ENCODE assay signal across 8 cellular contexts in genomic region chrX:154749856-154750255, GRCh38. TPM values are rescaled to one million over a fixed set of nuclear protein-coding genes. Genes with fewer than 3 reads are reported as not detected.
A peak's percentile ranks its signal among the peaks of the same experiment; 100 is the strongest.
DNase-seq lines count a peak whose midpoint lies in the region; ATAC-seq and TF ChIP-seq lines count a peak whose summit lies in the region.

No MANE protein-coding gene starts in this region.

- H3K4me1 ChIP-seq in hepatocyte (ENCODE audit: insufficient read depth) = no peaks in the 10 kb centered on the region
- H3K4me1 ChIP-seq in urinary bladder (ENCODE audit: insufficient read depth) = no peaks in the 10 kb centered on the region

- no peak overlapping the region for H3K27ac Mint-ChIP-seq in activated naive CD4-positive, alpha-beta T cell treated with anti-CD3 and anti-CD28 coated beads for 36 hours
- peak overlapping the region; percentile 52 for H3K27ac Mint-ChIP-seq in activated CD8-positive, alpha-beta T cell treated with anti-CD3 and anti-CD28 coated beads for 36 hours

- DNase-seq in activated naive CD4-positive, alpha-beta T cell treated with anti-CD3 and anti-CD28 coated beads for 36 hours = no peak
- DNase-seq in activated naive CD4-positive, alpha-beta T cell (lab: John Stamatoyannopoulos, UW) = no peak
- DNase-seq in activated CD8-positive, alpha-beta T cell treated with anti-CD3 and anti-CD28 coated beads for 36 hours = no peak
- no peak for DNase-seq in hepatocyte (ENCODE audit: low spot score)
- no peak for DNase-seq in KG1 (lab: John Stamatoyannopoulos, UW)
- no peak for DNase-seq in NCI-H774 (lab: John Stamatoyannopoulos, UW)

- no peak overlapping the region for H3K27ac ChIP-seq in hepatocyte
- no peak overlapping the region for H3K27ac ChIP-seq in urinary bladder (ENCODE audit: low read depth)

- TF ChIP-seq CTCF in activated CD8-positive, alpha-beta T cell treated with anti-CD3 and anti-CD28 coated beads for 36 hours (IDR thresholded peaks at IDR 0.05) = no peak
- no peak for TF ChIP-seq CTCF in hepatocyte (IDR thresholded peaks at IDR 0.05; ENCODE audit: poor library complexity)

- intact Hi-C loops in activated naive CD4-positive, alpha-beta T cell treated with anti-CD3 and anti-CD28 coated beads for 36 hours (cut with micrococcal nuclease) = loop anchor here (2.0 kb wide), 1 partner anchor 15 kb away; no protein-coding TSS in a partner anchor
- intact Hi-C loops in activated CD8-positive, alpha-beta T cell treated with anti-CD3 and anti-CD28 coated beads for 36 hours (cut with micrococcal nuclease) = no loop called here

- no peaks in the 10 kb centered on the region for H3K9me2 ChIP-seq in hepatocyte (replicated peaks; ENCODE audit: insufficient read depth)

- peaks cover 1% of the 10 kb centered on the region for H3K9me3 Mint-ChIP-seq in activated naive CD4-positive, alpha-beta T cell treated with anti-CD3 and anti-CD28 coated beads for 36 hours
- no peaks in the 10 kb centered on the region for H3K9me3 Mint-ChIP-seq in activated CD8-positive, alpha-beta T cell treated with anti-CD3 and anti-CD28 coated beads for 36 hours

- peak overlapping the region; percentile 74 for H3K4me2 ChIP-seq in hepatocyte

- no peaks in the 10 kb centered on the region for H4K20me1 ChIP-seq in hepatocyte (ENCODE audit: insufficient read depth, poor library complexity, severe bottlenecking)

- H2AFZ ChIP-seq in hepatocyte = peak overlapping the region; percentile 45

- peak overlapping the region; percentile 70 for H3K4me3 Mint-ChIP-seq in activated naive CD4-positive, alpha-beta T cell treated with anti-CD3 and anti-CD28 coated beads for 36 hours
- peak overlapping the region; percentile 74 for H3K4me3 Mint-ChIP-seq in activated CD8-positive, alpha-beta T cell treated with anti-CD3 and anti-CD28 coated beads for 36 hours

- 67% methylated on average over 6 of the region's 6 CpGs for WGBS in hepatocyte (ENCODE audit: low lambda C conversion rate, missing lambda C conversion rate)
- 22% methylated on average over 6 of the region's 6 CpGs for WGBS in urinary bladder

- peaks cover 30% of the 10 kb centered on the region for H3K27me3 ChIP-seq in hepatocyte

- H3K4me3 ChIP-seq in hepatocyte (no peak overlapping the region), urinary bladder (ENCODE audit: low read depth, low read length) (peak overlapping the region; percentile 59)

- H3K79me2 ChIP-seq in hepatocyte = no peaks in the 10 kb centered on the region

- CTCF ChIA-PET in activated naive CD4-positive, alpha-beta T cell treated with anti-CD3 and anti-CD28 coated beads for 36 hours (lab: Charles Lee) = interaction anchor here (0.8 to 4.9 kb wide), 6 partner anchors 12 to 55 kb away, joined by 3 to 36 read pairs (median 10); partner anchors contain the start of gene DKC1
- CTCF ChIA-PET in activated CD8-positive, alpha-beta T cell treated with anti-CD3 and anti-CD28 coated beads for 36 hours (lab: Charles Lee) = interaction anchor here (1.0 to 5.8 kb wide), 10 partner anchors 9 to 201 kb away, joined by 3 to 70 read pairs (median 14); partner anchors contain the start of gene DKC1

- ATAC-seq in activated CD8-positive, alpha-beta T cell treated with anti-CD3 and anti-CD28 coated beads for 36 hours = no peak
- no peak for ATAC-seq in GM19324 (IDR thresholded peaks at IDR 0.05; ENCODE audit: low FRiP score, unreplicated experiment)

- no peaks in the 10 kb centered on the region for H3K36me3 Mint-ChIP-seq in activated naive CD4-positive, alpha-beta T cell treated with anti-CD3 and anti-CD28 coated beads for 36 hours (ENCODE audit: low read depth)
- H3K36me3 Mint-ChIP-seq in activated CD8-positive, alpha-beta T cell treated with anti-CD3 and anti-CD28 coated beads for 36 hours (ENCODE audit: low read depth) = peaks cover 3% of the 10 kb centered on the region

- no peaks in the 10 kb centered on the region for H3K36me3 ChIP-seq in hepatocyte (replicated peaks; ENCODE audit: insufficient read depth, low read depth)
- H3K36me3 ChIP-seq in urinary bladder (ENCODE audit: insufficient read depth) = no peaks in the 10 kb centered on the region

- no peaks in the 10 kb centered on the region for H3K9me3 ChIP-seq in hepatocyte (ENCODE audit: low read depth)

- no peaks in the 10 kb centered on the region for H3K27me3 Mint-ChIP-seq in activated naive CD4-positive, alpha-beta T cell treated with anti-CD3 and anti-CD28 coated beads for 36 hours (ENCODE audit: low read depth)
- no peaks in the 10 kb centered on the region for H3K27me3 Mint-ChIP-seq in activated CD8-positive, alpha-beta T cell treated with anti-CD3 and anti-CD28 coated beads for 36 hours

- POLR2A ChIA-PET in activated CD8-positive, alpha-beta T cell treated with anti-CD3 and anti-CD28 coated beads for 36 hours (lab: Charles Lee) = interaction anchor here (0.6 to 1.5 kb wide), 2 partner anchors 12 to 24 kb away, joined by 3 to 12 read pairs; partner anchors contain the start of gene DKC1

- H3K4me1 Mint-ChIP-seq in activated naive CD4-positive, alpha-beta T cell treated with anti-CD3 and anti-CD28 coated beads for 36 hours (ENCODE audit: low read depth) = peaks cover 15% of the 10 kb centered on the region
- H3K4me1 Mint-ChIP-seq in activated CD8-positive, alpha-beta T cell treated with anti-CD3 and anti-CD28 coated beads for 36 hours (ENCODE audit: low read depth) = peaks cover 26% of the 10 kb centered on the region

RNA-seq across cellular contexts. Expression of gene GAB3, which starts 1.0 kb away (rescaled TPM):
- total RNA-seq in activated naive CD4-positive, alpha-beta T cell treated with anti-CD3 and anti-CD28 coated beads for 36 hours = 1 to 10 TPM; 1.0 to 1.4 TPM
- 1 to 10 TPM; 3.9 to 5.0 TPM for total RNA-seq in activated CD8-positive, alpha-beta T cell treated with anti-CD3 and anti-CD28 coated beads for 36 hours
- total RNA-seq in hepatocyte = 0.44 and 0.50 TPM in 2 replicates
- polyA plus RNA-seq in hepatocyte = 0.21 and 0.50 TPM in 2 replicates
- total RNA-seq in urinary bladder = 8.0 TPM
- 2.2 TPM for polyA plus RNA-seq in urinary bladder

RNA-seq across cellular contexts. Expression of gene DKC1, which starts 12.8 kb away (rescaled TPM):
- 100 to 1,000 TPM; 124 to 127 TPM for total RNA-seq in activated naive CD4-positive, alpha-beta T cell treated with anti-CD3 and anti-CD28 coated beads for 36 hours
- 100 to 1,000 TPM; 132 to 138 TPM for total RNA-seq in activated CD8-positive, alpha-beta T cell treated with anti-CD3 and anti-CD28 coated beads for 36 hours
- total RNA-seq in hepatocyte (27.8 and 32.1 TPM in 2 replicates), urinary bladder (20.2 TPM)
- polyA plus RNA-seq in hepatocyte (38.9 and 43.0 TPM in 2 replicates), urinary bladder (26.3 TPM)

RNA-seq across cellular contexts. Expression of gene MPP1, which starts 55.4 kb away (rescaled TPM):
- total RNA-seq in activated naive CD4-positive, alpha-beta T cell treated with anti-CD3 and anti-CD28 coated beads for 36 hours = 10 to 100 TPM; 23.9 to 24.3 TPM
- total RNA-seq in activated CD8-positive, alpha-beta T cell treated with anti-CD3 and anti-CD28 coated beads for 36 hours = 10 to 100 TPM; 22.5 to 24.9 TPM
- total RNA-seq in hepatocyte (18.7 and 20.4 TPM in 2 replicates), urinary bladder (21.0 TPM)
- polyA plus RNA-seq in hepatocyte (11.4 and 15.0 TPM in 2 replicates), urinary bladder (24.9 TPM)
